8 cellular contexts compared by ENCODE assay signal in genomic region chr5:106454651-106455415, GRCh38.
DNase-seq lines count a peak whose midpoint lies in the region; ATAC-seq and TF ChIP-seq lines count a peak whose summit lies in the region.

No MANE protein-coding gene starts in this region.

- no peak for DNase-seq in AG04450 (ENCODE audit: low read depth, low spot score)
- peak; percentile 47 for DNase-seq in H4 (ENCODE audit: low spot score)
- DNase-seq in iPS DF 19.7 (ENCODE audit: low read depth, low spot score), result peak; percentile 33
- no peak for DNase-seq in stimulated activated CD4-positive, alpha-beta T cell treated with anti-CD3 and anti-CD28 coated beads, Interleukin-12 subunit alpha, Interleukin-12 subunit beta, amount 100 ng/mL, for 4 hours
- no peak for DNase-seq in stimulated activated CD4-positive, alpha-beta T cell treated with anti-CD3 and anti-CD28 coated beads, Interleukin-2, amount 100 ng/mL, for 48 hours
- no peak for DNase-seq in HUDEP-2 (lab: John Stamatoyannopoulos, UW; ENCODE audit: unreplicated experiment in 76 of 76)

- CTCF ChIA-PET in AG04450 (lab: Charles Lee), result interaction anchor here (0.5 to 1.7 kb wide), 14 partner anchors 8 to 185 kb away, joined by 3 to 9 read pairs (median 3); no protein-coding TSS in a partner anchor

- no peaks in the 10 kb centered on the region for H3K27me3 ChIP-seq in AG04450 (ENCODE audit: control insufficient read depth, insufficient read depth, low read length)

- H3K27ac ChIP-seq in AG04450 (ENCODE audit: low read depth, low read length), result no peak overlapping the region

- H3K4me3 ChIP-seq in AG04450 (ENCODE audit: low read depth, low read length), result no peak overlapping the region

- ATAC-seq in SK-N-SH treated with all-trans-retinoic acid at 6 μM for 48 hours (peak; percentile 85), HG02938 (IDR thresholded peaks at IDR 0.05; ENCODE audit: unreplicated experiment) (no peak)

- H3K9me3 ChIP-seq in AG04450 (ENCODE audit: control insufficient read depth, insufficient read depth, low read length), result no peaks in the 10 kb centered on the region

- POLR2A ChIA-PET in AG04450 (lab: Yijun Ruan, JAX), result no interaction called here

- peak; percentile 37 for TF ChIP-seq CTCF in AG04450 (IDR thresholded peaks at IDR 0.05; ENCODE audit: low read depth, low read length)

TF ChIP-seq in SK-N-SH treated with all-trans-retinoic acid at 6 μM for 48 hours, 23 proteins besides CTCF, POLR2A, EP300 and RAD21:
- TF ChIP-seq TCF4 (CRISPR knock-in tag; IDR thresholded peaks at IDR 0.05; ENCODE audit: borderline replicate concordance), result no peak
- no peak for TF ChIP-seq ZC3H10 (CRISPR knock-in tag; IDR thresholded peaks at IDR 0.05)
- TF ChIP-seq SNAI2 (CRISPR knock-in tag; IDR thresholded peaks at IDR 0.05), result no peak
- no peak for TF ChIP-seq BACH2 (CRISPR knock-in tag; IDR thresholded peaks at IDR 0.05; ENCODE audit: borderline replicate concordance)
- TF ChIP-seq ZFP3 (CRISPR knock-in tag; IDR thresholded peaks at IDR 0.05), result no peak
- no peak for TF ChIP-seq ZNF565 (CRISPR knock-in tag; conservative IDR thresholded peaks at IDR 0.05; ENCODE audit: low read depth)
- TF ChIP-seq ZFP30 (CRISPR knock-in tag; IDR thresholded peaks at IDR 0.05), result no peak
- no peak for TF ChIP-seq PPARA (CRISPR knock-in tag; IDR thresholded peaks at IDR 0.05; ENCODE audit: borderline replicate concordance)
TF ChIP-seq in SK-N-SH treated with all-trans-retinoic acid at 6 μM for 48 hours: peak in this region for 0.

Comparison
In these comparisons a context has a peak if more than half of its experiments do, and no peak if none do; other contexts are left out.
1. DNase-seq: peak in H4 (single experiment) and iPS DF 19.7 (single experiment); none in AG04450 (single experiment), stimulated activated CD4-positive, alpha-beta T cell treated with anti-CD3 and anti-CD28 coated beads, Interleukin-12 subunit alpha, Interleukin-12 subunit beta, amount 100 ng/mL, for 4 hours (single experiment), stimulated activated CD4-positive, alpha-beta T cell treated with anti-CD3 and anti-CD28 coated beads, Interleukin-2, amount 100 ng/mL, for 48 hours (0 of 2) and HUDEP-2 (0 of 76).